ENCODE assay signal across 8 cellular contexts in the genomic region with DNA sequence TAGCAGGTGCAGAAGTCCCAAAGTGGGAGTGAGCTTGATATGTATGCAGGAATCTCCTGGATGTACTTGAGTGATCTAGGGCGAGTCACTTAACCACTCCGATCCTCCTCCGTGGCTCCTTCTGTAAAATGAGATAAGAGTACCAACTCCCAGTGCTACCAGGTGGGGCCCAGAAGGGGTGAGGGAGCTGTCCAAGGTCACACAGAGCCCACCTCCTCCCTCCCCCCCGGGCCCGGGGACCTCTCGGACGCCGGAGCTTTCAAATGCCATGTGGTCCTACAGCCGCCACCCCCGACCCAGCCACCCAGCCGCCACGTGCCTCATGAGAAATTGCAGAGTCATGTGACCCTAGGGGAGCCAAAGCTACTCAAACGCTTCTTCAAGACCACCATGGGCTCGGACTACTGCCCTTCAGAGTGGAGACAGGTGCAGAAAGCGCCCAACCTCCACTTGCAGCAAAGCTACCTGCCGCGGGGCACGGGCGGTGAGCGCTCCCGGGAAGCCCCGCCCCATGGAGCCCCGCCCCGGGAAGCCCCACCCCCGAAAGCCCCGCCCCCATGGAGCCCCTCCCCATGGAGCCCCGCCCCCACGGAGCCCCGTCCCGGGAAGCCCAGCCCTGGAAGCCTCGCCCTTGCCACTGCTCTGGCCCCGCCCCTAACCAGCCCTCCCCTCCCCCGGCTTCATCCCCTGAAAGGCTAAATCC. TPM values are rescaled to one million over a fixed set of nuclear protein-coding genes. Genes with fewer than 3 reads are reported as not detected.
A peak's percentile ranks its signal among the peaks of the same experiment; 100 is the strongest.
DNase-seq lines count a peak whose midpoint lies in the region; ATAC-seq and TF ChIP-seq lines count a peak whose summit lies in the region.

No MANE protein-coding gene starts in this region.

- ATAC-seq in heart left ventricle (peak in 3 of 4 donors; percentile 16 to 47 (median 38)), Right ventricle myocardium inferior (no peak), PC-3 (peak; percentile 0), GM18858 (IDR thresholded peaks at IDR 0.05; ENCODE audit: unreplicated experiment) (no peak), GM21423 (IDR thresholded peaks at IDR 0.05; ENCODE audit: unreplicated experiment) (no peak)

- H3K27ac ChIP-seq in heart left ventricle (no peak overlapping the region), PC-3 (ENCODE audit: low read length) (no peak overlapping the region), rectal smooth muscle tissue (ENCODE audit: low read depth, low read length) (no peak overlapping the region)

- H3K27me3 ChIP-seq in heart left ventricle = peaks cover 3 to 48% (median 25%) of the 10 kb centered on the region in 9 donors
- H3K27me3 ChIP-seq in PC-3 (ENCODE audit: low read length) = no peaks in the 10 kb centered on the region
- H3K27me3 ChIP-seq in rectal smooth muscle tissue (ENCODE audit: control insufficient read depth, insufficient read depth, low read length) = peaks cover 3% of the 10 kb centered on the region

- peaks cover 0 to 21% (median 6%) of the 10 kb centered on the region in 12 donors for H3K4me1 ChIP-seq in heart left ventricle
- H3K4me1 ChIP-seq in PC-3 (ENCODE audit: insufficient read depth, low read length) = peaks cover 20% of the 10 kb centered on the region
- H3K4me1 ChIP-seq in rectal smooth muscle tissue (ENCODE audit: control insufficient read depth, insufficient read depth, low read length) = no peaks in the 10 kb centered on the region

- intact Hi-C loops in heart left ventricle (cut with DNase I) (no loop called here), Right ventricle myocardium inferior (cut with DNase I) (no loop called here), PC-3 (cut with micrococcal nuclease) (loop anchor here (10.0 kb wide), 1 partner anchor 111 kb away; no protein-coding TSS in a partner anchor)

- no peaks in the 10 kb centered on the region for H3F3A ChIP-seq in PC-3 (ENCODE audit: low read length, unreplicated experiment)

- H3K4me3 ChIP-seq in heart left ventricle (peak overlapping the region in 2 of 12 donors; percentile 6 to 25), PC-3 (ENCODE audit: low read length) (peak overlapping the region; percentile 74), epithelial cell of proximal tubule (ENCODE audit: low read depth, low read length) (peak overlapping the region; percentile 46), rectal smooth muscle tissue (ENCODE audit: low read length) (peak overlapping the region; percentile 48)

- no peak for TF ChIP-seq CTCF in heart left ventricle (IDR thresholded peaks at IDR 0.05)
- TF ChIP-seq CTCF in PC-3 (conservative IDR thresholded peaks at IDR 0.05; ENCODE audit: low read depth, low read length) = no peak
- TF ChIP-seq CTCF in epithelial cell of proximal tubule (conservative IDR thresholded peaks at IDR 0.05; ENCODE audit: low read depth, low read length) = no peak

- H3K36me3 ChIP-seq in heart left ventricle (no peaks in the 10 kb centered on the region), PC-3 (ENCODE audit: low read depth, low read length) (no peaks in the 10 kb centered on the region), rectal smooth muscle tissue (ENCODE audit: control insufficient read depth, insufficient read depth, low read length) (no peaks in the 10 kb centered on the region)

- TF ChIP-seq POLR2A in heart left ventricle (IDR thresholded peaks at IDR 0.05) = no peak

- 4 to 6% (median 4%) methylated on average over 20 to 33 of the region's 33 CpGs for WGBS in heart left ventricle, 4 donors

- H3K9ac ChIP-seq in PC-3 (ENCODE audit: low read length) = peak overlapping the region; percentile 39
- no peak overlapping the region for H3K9ac ChIP-seq in rectal smooth muscle tissue (ENCODE audit: low read length)

- no peaks in the 10 kb centered on the region for H3K79me2 ChIP-seq in PC-3 (ENCODE audit: low read length)

- BruUV-seq in PC-3 (replicated peaks; lab: Mats Ljungman, UMichigan) = TSS peak; percentile 92

- CTCF ChIA-PET in PC-3 (lab: Charles Lee) = interaction anchor here (0.5 to 1.0 kb wide), 3 partner anchors 100 to 423 kb away, joined by 3 to 4 read pairs (median 3); no protein-coding TSS in a partner anchor

- POLR2A ChIA-PET in PC-3 (lab: Charles Lee; ENCODE audit: unreplicated experiment) = interaction anchor here (0.6 to 0.8 kb wide), 4 partner anchors 23 to 589 kb away, joined by 3 to 9 read pairs (median 6); no protein-coding TSS in a partner anchor

- H3K9me3 ChIP-seq in heart left ventricle (no peaks in the 10 kb centered on the region), PC-3 (ENCODE audit: low read length) (no peaks in the 10 kb centered on the region)

- DNase-seq in heart left ventricle (peak in 1 of 5 donors; percentile 76), Right ventricle myocardium inferior (ENCODE audit: missing footprints) (no peak), PC-3 (no peak), epithelial cell of proximal tubule (ENCODE audit: low read depth) (no peak), retina (no peak)

- no peaks in the 10 kb centered on the region for H4K20me1 ChIP-seq in PC-3 (ENCODE audit: low read length)

- H3K9me2 ChIP-seq in PC-3 (replicated peaks; ENCODE audit: low read length) = no peaks in the 10 kb centered on the region

- H2AFZ ChIP-seq in PC-3 (ENCODE audit: low read length) = peak overlapping the region; percentile 91

- H3K4me2 ChIP-seq in PC-3 (ENCODE audit: low read length) = peak overlapping the region; percentile 95

RNA-seq across cellular contexts. Expression of gene ZNF358, which starts 10.1 kb away (rescaled TPM):
- 100 to 1,000 TPM in 1 of 9 donors, 10 to 100 TPM in 8; 62.8 to 128 (median 74.4) TPM for total RNA-seq in heart left ventricle
- 100 to 1,000 TPM in 1 of 2 donors, 10 to 100 TPM in 1; 49.3 to 159 TPM for polyA plus RNA-seq in heart left ventricle
- total RNA-seq in Right ventricle myocardium inferior = 89.6 TPM
- 41.6 and 53.4 TPM in 2 replicates for total RNA-seq in PC-3 (2014; rRNA removed)
- total RNA-seq in epithelial cell of proximal tubule = 29.5 and 80.8 TPM in 2 replicates

RNA-seq across cellular contexts. Expression of gene MCOLN1, which starts 16.6 kb away (rescaled TPM):
- total RNA-seq in heart left ventricle (10 to 100 TPM; 12.1 to 49.7 (median 14.9) TPM), Right ventricle myocardium inferior (19.5 TPM), PC-3 (2014; rRNA removed) (10.2 and 22.9 TPM in 2 replicates), epithelial cell of proximal tubule (3.6 and 8.7 TPM in 2 replicates)
- 10 to 100 TPM; 24.6 to 25.2 TPM for polyA plus RNA-seq in heart left ventricle

RNA-seq across cellular contexts. Expression of gene PEX11G, which starts 17.0 kb away (rescaled TPM):
- total RNA-seq in heart left ventricle (1 to 10 TPM in 8 of 9 donors, under 1 TPM in 1; 0.93 to 2.9 (median 1.5) TPM), Right ventricle myocardium inferior (1.2 TPM), PC-3 (2014; rRNA removed) (6.6 and 8.6 TPM in 2 replicates), epithelial cell of proximal tubule (1.6 and 6.2 TPM in 2 replicates)
- 1 to 10 TPM in 1 of 2 donors, under 1 TPM in 1; 0.55 to 3.4 TPM for polyA plus RNA-seq in heart left ventricle

RNA-seq across cellular contexts. Expression of gene PNPLA6, which starts 29.7 kb away (rescaled TPM):
- total RNA-seq in heart left ventricle = 100 to 1,000 TPM in 1 of 9 donors, 10 to 100 TPM in 8; 41.4 to 105 (median 49.9) TPM
- polyA plus RNA-seq in heart left ventricle = 10 to 100 TPM; 35.6 to 51.1 TPM
- total RNA-seq in Right ventricle myocardium inferior = 50.6 TPM
- total RNA-seq in PC-3 (2014; rRNA removed) = 217 and 291 TPM in 2 replicates
- 123 and 129 TPM in 2 replicates for total RNA-seq in epithelial cell of proximal tubule

Comparison
In these comparisons a context has a peak if more than half of its experiments do, and no peak if none do; other contexts are left out.
1. ATAC-seq: peak in heart left ventricle (3 of 4) and PC-3 (single experiment); none in Right ventricle myocardium inferior (single experiment), GM18858 (single experiment) and GM21423 (single experiment).